In genomic region chr17:77435272-77436057, GRCh38 we compare ENCODE assay signal across 12 cellular contexts.
DNase-seq lines count a peak whose midpoint lies in the region; ATAC-seq and TF ChIP-seq lines count a peak whose summit lies in the region.
"Had no signal": no experiment of that assay in that cellular context is flagged by ENCODE, and none has a peak within 500 bp of the region (broad histone marks: within the 10 kb centered on the region; RNA-seq: fewer than 3 reads in every experiment).

No MANE protein-coding gene starts in this region.

- H2AK5ac ChIP-seq in mesendoderm (ENCODE audit: low read length), result no peak overlapping the region

- H3K4me1 ChIP-seq in heart right ventricle, result peaks cover 72 to 98% (median 92%) of the 10 kb centered on the region in 9 donors
- peaks cover 23% of the 10 kb centered on the region for H3K4me1 ChIP-seq in mesendoderm (ENCODE audit: control insufficient read depth, low read depth, low read length)

- peaks cover 0 to 4% (median 0%) of the 10 kb centered on the region in 9 donors for H3K36me3 ChIP-seq in heart right ventricle
- H3K36me3 ChIP-seq in mesendoderm (ENCODE audit: control insufficient read depth, insufficient read depth, low read length), result no peaks in the 10 kb centered on the region
- H3K36me3 ChIP-seq: right lobe of liver, thyroid gland had no signal

- peaks cover 46% of the 10 kb centered on the region for H3K79me1 ChIP-seq in mesendoderm (ENCODE audit: low read length)

- no peaks in the 10 kb centered on the region for H3K36me3 Mint-ChIP-seq in activated naive CD4-positive, alpha-beta T cell treated with anti-CD3 and anti-CD28 coated beads, Interleukin-2, amount 50 U/mL, for 24 hours
- no peaks in the 10 kb centered on the region for H3K36me3 Mint-ChIP-seq in type B pancreatic cell

- H3K18ac ChIP-seq in mesendoderm (ENCODE audit: low read length), result peak overlapping the region; percentile 9

- TF ChIP-seq CTCF in heart right ventricle (IDR thresholded peaks at IDR 0.05), result no peak
- no peak for TF ChIP-seq CTCF in type B pancreatic cell (conservative IDR thresholded peaks at IDR 0.05)

- peak overlapping the region; percentile 59 for H3K9ac ChIP-seq in mesendoderm (ENCODE audit: low read length)

- no peaks in the 10 kb centered on the region for H3K27me3 ChIP-seq in heart right ventricle
- H3K27me3 ChIP-seq in mesendoderm (ENCODE audit: insufficient read depth, low read length, poor library complexity), result no peaks in the 10 kb centered on the region
- H3K27me3 ChIP-seq: right lobe of liver, thyroid gland had no signal

- no peak overlapping the region for H4K8ac ChIP-seq in mesendoderm (ENCODE audit: low read depth, low read length)

- H3K4me1 Mint-ChIP-seq in activated naive CD4-positive, alpha-beta T cell treated with anti-CD3 and anti-CD28 coated beads, Interleukin-2, amount 50 U/mL, for 24 hours, result peaks cover 90% of the 10 kb centered on the region
- H3K4me1 Mint-ChIP-seq in type B pancreatic cell (ENCODE audit: unreplicated experiment), result peaks cover 58% of the 10 kb centered on the region

- 58 to 63% methylated on average over 24 of the region's 24 CpGs for WGBS in heart right ventricle, 2 donors
- no CpG with 5 or more reads among the region's 24 CpGs for WGBS in mesendoderm (ENCODE audit: extremely low coverage, insufficient coverage, low lambda C conversion rate)

- intact Hi-C loops in heart right ventricle (cut with DNase I) (loop anchor here in 3 of 10 donors (5.0 to 10.0 kb wide), 2 partner anchors 37 to 111 kb away; no protein-coding TSS in a partner anchor), Right ventricle myocardium superior (cut with DNase I) (no loop called here)

- no peaks in the 10 kb centered on the region for H3K9me3 Mint-ChIP-seq in activated naive CD4-positive, alpha-beta T cell treated with anti-CD3 and anti-CD28 coated beads, Interleukin-2, amount 50 U/mL, for 24 hours
- no peaks in the 10 kb centered on the region for H3K9me3 Mint-ChIP-seq in type B pancreatic cell

- ATAC-seq in heart right ventricle (peak in 1 of 8 donors; percentile 0), Right ventricle myocardium superior (ENCODE audit: poor library complexity) (no peak), HG03135 (IDR thresholded peaks at IDR 0.05; ENCODE audit: unreplicated experiment) (no peak)

- no peak overlapping the region for H4K5ac ChIP-seq in mesendoderm (ENCODE audit: low read length)

- no peak overlapping the region for H3K4ac ChIP-seq in mesendoderm (ENCODE audit: low read depth, low read length)

- H3K23ac ChIP-seq in mesendoderm (ENCODE audit: low read length), result peak overlapping the region; percentile 71

- H3K4me2 ChIP-seq in mesendoderm (ENCODE audit: low read length), result peak overlapping the region; percentile 30

- H3K79me2 ChIP-seq in mesendoderm (ENCODE audit: control insufficient read depth, insufficient read depth, low read length), result peaks cover 39% of the 10 kb centered on the region

- no peak overlapping the region for H2BK120ac ChIP-seq in mesendoderm (ENCODE audit: low read depth, low read length)

- no peak for DNase-seq in heart right ventricle
- DNase-seq in Right ventricle myocardium superior, result no peak
- DNase-seq in mesendoderm, result no peak
- DNase-seq in type B pancreatic cell (ENCODE audit: extremely low spot score, unreplicated experiment), result no peak
- DNase-seq in NCI-H2171 (lab: John Stamatoyannopoulos, UW), result no peak
- no peak for DNase-seq in DMS53 (lab: John Stamatoyannopoulos, UW)
- DNase-seq: right lobe of liver, RPMI8226, thyroid gland had no signal

- H3K4me3 ChIP-seq in heart right ventricle, result peak overlapping the region in 4 of 10 donors; percentile 1 to 39 (median 35)
- H3K4me3 ChIP-seq in mesendoderm (ENCODE audit: low read length), result no peak overlapping the region
- H3K4me3 ChIP-seq: right lobe of liver, thyroid gland had no signal

- H3K27ac ChIP-seq in heart right ventricle (peak overlapping the region in 8 of 10 donors; percentile 9 to 89 (median 62)), mesendoderm (ENCODE audit: low read depth, low read length) (peak overlapping the region; percentile 49)
- H3K27ac ChIP-seq: C4-2B, right lobe of liver, thyroid gland had no signal

- H2BK5ac ChIP-seq in mesendoderm (ENCODE audit: low read length), result peak overlapping the region; percentile 58

- H3K4me3 Mint-ChIP-seq in activated naive CD4-positive, alpha-beta T cell treated with anti-CD3 and anti-CD28 coated beads, Interleukin-2, amount 50 U/mL, for 24 hours, result peak overlapping the region; percentile 87
- H3K4me3 Mint-ChIP-seq in type B pancreatic cell, result peak overlapping the region; percentile 83

- no peaks in the 10 kb centered on the region for H3K9me3 ChIP-seq in heart right ventricle
- H3K9me3 ChIP-seq: right lobe of liver, thyroid gland had no signal

- no peaks in the 10 kb centered on the region for H3K27me3 Mint-ChIP-seq in activated naive CD4-positive, alpha-beta T cell treated with anti-CD3 and anti-CD28 coated beads, Interleukin-2, amount 50 U/mL, for 24 hours
- no peaks in the 10 kb centered on the region for H3K27me3 Mint-ChIP-seq in type B pancreatic cell

- H2BK15ac ChIP-seq in mesendoderm (replicated peaks; ENCODE audit: low read depth), result no peak overlapping the region

- H3K27ac Mint-ChIP-seq in activated naive CD4-positive, alpha-beta T cell treated with anti-CD3 and anti-CD28 coated beads, Interleukin-2, amount 50 U/mL, for 24 hours, result peak overlapping the region; percentile 96
- peak overlapping the region; percentile 64 for H3K27ac Mint-ChIP-seq in type B pancreatic cell

- peak overlapping the region; percentile 80 for H3K56ac ChIP-seq in mesendoderm (ENCODE audit: low read length)
